1 cellular context compared by ENCODE assay signal in the genomic region with DNA sequence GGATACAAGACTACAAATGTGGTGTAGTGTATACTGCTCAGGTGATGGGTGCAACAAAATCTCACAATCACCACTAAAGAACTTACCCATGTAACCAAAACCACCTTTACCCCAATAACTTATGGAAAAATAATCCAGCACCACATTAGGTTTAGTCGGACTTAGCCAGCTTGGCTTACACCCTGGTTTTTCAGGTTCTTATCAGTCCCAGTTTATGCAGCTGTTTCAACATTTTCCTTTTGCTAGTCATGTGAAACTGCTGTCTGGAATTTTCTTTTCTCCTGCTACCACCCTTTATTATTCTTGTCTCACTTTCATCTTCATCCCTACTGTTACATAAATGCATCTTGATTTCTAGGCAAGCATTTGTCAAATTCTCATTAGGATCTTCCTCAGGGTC.
TF ChIP-seq lines count a peak whose summit lies in the region.

No MANE protein-coding gene starts in this region.

TF ChIP-seq in H1, 55 proteins besides CTCF, POLR2A, EP300 and RAD21:
- TF ChIP-seq HDAC6 (IDR thresholded peaks at IDR 0.05; ENCODE audit: low read depth, low read length) (no peak), TCF12 (IDR thresholded peaks at IDR 0.05; ENCODE audit: low read depth, low read length) (no peak), ZNF274 (IDR thresholded peaks at IDR 0.05; ENCODE audit: borderline replicate concordance, extremely low read depth, low read length) (no peak), TAF7 (optimal IDR thresholded peaks at IDR 0.05; ENCODE audit: borderline replicate concordance, low read depth, low read length) (no peak), KDM5A (IDR thresholded peaks at IDR 0.05; ENCODE audit: low read length) (no peak), SIRT6 (IDR thresholded peaks at IDR 0.05; ENCODE audit: low read length) (no peak)
- TF ChIP-seq, protein P1, sequence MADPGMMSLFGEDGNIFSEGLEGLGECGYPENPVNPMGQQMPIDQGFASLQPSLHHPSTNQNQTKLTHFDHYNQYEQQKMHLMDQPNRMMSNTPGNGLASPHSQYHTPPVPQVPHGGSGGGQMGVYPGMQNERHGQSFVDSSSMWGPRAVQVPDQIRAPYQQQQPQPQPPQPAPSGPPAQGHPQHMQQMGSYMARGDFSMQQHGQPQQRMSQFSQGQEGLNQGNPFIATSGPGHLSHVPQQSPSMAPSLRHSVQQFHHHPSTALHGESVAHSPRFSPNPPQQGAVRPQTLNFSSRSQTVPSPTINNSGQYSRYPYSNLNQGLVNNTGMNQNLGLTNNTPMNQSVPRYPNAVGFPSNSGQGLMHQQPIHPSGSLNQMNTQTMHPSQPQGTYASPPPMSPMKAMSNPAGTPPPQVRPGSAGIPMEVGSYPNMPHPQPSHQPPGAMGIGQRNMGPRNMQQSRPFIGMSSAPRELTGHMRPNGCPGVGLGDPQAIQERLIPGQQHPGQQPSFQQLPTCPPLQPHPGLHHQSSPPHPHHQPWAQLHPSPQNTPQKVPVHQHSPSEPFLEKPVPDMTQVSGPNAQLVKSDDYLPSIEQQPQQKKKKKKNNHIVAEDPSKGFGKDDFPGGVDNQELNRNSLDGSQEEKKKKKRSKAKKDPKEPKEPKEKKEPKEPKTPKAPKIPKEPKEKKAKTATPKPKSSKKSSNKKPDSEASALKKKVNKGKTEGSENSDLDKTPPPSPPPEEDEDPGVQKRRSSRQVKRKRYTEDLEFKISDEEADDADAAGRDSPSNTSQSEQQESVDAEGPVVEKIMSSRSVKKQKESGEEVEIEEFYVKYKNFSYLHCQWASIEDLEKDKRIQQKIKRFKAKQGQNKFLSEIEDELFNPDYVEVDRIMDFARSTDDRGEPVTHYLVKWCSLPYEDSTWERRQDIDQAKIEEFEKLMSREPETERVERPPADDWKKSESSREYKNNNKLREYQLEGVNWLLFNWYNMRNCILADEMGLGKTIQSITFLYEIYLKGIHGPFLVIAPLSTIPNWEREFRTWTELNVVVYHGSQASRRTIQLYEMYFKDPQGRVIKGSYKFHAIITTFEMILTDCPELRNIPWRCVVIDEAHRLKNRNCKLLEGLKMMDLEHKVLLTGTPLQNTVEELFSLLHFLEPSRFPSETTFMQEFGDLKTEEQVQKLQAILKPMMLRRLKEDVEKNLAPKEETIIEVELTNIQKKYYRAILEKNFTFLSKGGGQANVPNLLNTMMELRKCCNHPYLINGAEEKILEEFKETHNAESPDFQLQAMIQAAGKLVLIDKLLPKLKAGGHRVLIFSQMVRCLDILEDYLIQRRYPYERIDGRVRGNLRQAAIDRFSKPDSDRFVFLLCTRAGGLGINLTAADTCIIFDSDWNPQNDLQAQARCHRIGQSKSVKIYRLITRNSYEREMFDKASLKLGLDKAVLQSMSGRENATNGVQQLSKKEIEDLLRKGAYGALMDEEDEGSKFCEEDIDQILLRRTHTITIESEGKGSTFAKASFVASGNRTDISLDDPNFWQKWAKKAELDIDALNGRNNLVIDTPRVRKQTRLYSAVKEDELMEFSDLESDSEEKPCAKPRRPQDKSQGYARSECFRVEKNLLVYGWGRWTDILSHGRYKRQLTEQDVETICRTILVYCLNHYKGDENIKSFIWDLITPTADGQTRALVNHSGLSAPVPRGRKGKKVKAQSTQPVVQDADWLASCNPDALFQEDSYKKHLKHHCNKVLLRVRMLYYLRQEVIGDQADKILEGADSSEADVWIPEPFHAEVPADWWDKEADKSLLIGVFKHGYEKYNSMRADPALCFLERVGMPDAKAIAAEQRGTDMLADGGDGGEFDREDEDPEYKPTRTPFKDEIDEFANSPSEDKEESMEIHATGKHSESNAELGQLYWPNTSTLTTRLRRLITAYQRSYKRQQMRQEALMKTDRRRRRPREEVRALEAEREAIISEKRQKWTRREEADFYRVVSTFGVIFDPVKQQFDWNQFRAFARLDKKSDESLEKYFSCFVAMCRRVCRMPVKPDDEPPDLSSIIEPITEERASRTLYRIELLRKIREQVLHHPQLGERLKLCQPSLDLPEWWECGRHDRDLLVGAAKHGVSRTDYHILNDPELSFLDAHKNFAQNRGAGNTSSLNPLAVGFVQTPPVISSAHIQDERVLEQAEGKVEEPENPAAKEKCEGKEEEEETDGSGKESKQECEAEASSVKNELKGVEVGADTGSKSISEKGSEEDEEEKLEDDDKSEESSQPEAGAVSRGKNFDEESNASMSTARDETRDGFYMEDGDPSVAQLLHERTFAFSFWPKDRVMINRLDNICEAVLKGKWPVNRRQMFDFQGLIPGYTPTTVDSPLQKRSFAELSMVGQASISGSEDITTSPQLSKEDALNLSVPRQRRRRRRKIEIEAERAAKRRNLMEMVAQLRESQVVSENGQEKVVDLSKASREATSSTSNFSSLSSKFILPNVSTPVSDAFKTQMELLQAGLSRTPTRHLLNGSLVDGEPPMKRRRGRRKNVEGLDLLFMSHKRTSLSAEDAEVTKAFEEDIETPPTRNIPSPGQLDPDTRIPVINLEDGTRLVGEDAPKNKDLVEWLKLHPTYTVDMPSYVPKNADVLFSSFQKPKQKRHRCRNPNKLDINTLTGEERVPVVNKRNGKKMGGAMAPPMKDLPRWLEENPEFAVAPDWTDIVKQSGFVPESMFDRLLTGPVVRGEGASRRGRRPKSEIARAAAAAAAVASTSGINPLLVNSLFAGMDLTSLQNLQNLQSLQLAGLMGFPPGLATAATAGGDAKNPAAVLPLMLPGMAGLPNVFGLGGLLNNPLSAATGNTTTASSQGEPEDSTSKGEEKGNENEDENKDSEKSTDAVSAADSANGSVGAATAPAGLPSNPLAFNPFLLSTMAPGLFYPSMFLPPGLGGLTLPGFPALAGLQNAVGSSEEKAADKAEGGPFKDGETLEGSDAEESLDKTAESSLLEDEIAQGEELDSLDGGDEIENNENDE (IDR thresholded peaks at IDR 0.05; ENCODE audit: insufficient replicate concordance, low read length), result no peak
